In genomic region chr6:170525795-170526194, GRCh38 we compare ENCODE assay signal across 26 cellular contexts.
"Had no signal": no experiment of that assay in that cellular context is flagged by ENCODE, and none has a peak within 500 bp of the region (broad histone marks: within the 10 kb centered on the region; RNA-seq: fewer than 3 reads in every experiment).

No MANE protein-coding gene starts in this region.

- H3K27ac ChIP-seq: hepatocyte, left lung, lower lobe of right lung, pancreas, right lobe of liver, skin epidermis, stomach, testis, thyroid gland, transverse colon, upper lobe of right lung had no signal

- H3K9me3 ChIP-seq: left lung, lower lobe of right lung, pancreas, right atrium auricular region, right lobe of liver, stomach, testis, thyroid gland, transverse colon, upper lobe of right lung had no signal

- H2AFZ ChIP-seq: hepatocyte had no signal

- FAIRE-seq: pancreas, urothelium cell line had no signal

- H3K79me2 ChIP-seq: hepatocyte had no signal

- H3K4me2 ChIP-seq: hepatocyte had no signal

- H3K36me3 ChIP-seq: heart right ventricle, left lung, lower lobe of right lung, pancreas, right atrium auricular region, right lobe of liver, stomach, thyroid gland, transverse colon, upper lobe of right lung had no signal

- H3K4me1 ChIP-seq: pancreas, right lobe of liver, stomach, testis, thyroid gland, transverse colon had no signal

- DNase-seq: heart right ventricle; islet precursor cell; left lung; lower lobe of right lung; mammary epithelial cell; mesenchymal stem cell; naive B cell; natural killer cell; nucleus accumbens; pancreas; right lobe of liver; stimulated activated CD4-positive, alpha-beta T cell treated with anti-CD3 and anti-CD28 coated beads, Interleukin-12 subunit alpha, Interleukin-12 subunit beta, amount 100 ng/mL, for 4 hours; stimulated activated CD4-positive, alpha-beta T cell treated with anti-CD3 and anti-CD28 coated beads, Interleukin-15, amount 100 ng/mL, for 24 hours; stimulated activated CD4-positive, alpha-beta T cell treated with anti-CD3 and anti-CD28 coated beads, Interleukin-2, amount 100 ng/mL, for 24 hours; stimulated activated CD4-positive, alpha-beta T cell treated with anti-CD3 and anti-CD28 coated beads, Interleukin-4, amount 100 ng/mL, for 1 hour; stimulated activated naive B cell treated with anti-CD40 and anti-IgM and Interleukin-4, amounts not matched to agents 10 μg/mL and 1 μg/mL and 100 μg/mL, for 72 hours; stimulated activated naive CD8-positive, alpha-beta T cell treated with anti-CD3 and anti-CD28 coated beads, Interleukin-15, Interleukin-2, amounts not matched to agents 100 U/mL and 50 U/mL, for 24 hours; stomach; testis; thyroid gland; transverse colon; upper lobe of right lung had no signal

- ATAC-seq: heart right ventricle; left lung; lower lobe of right lung; natural killer cell; pancreas; right lobe of liver; stimulated activated naive B cell treated with anti-CD40 and anti-IgM and Interleukin-4, amounts not matched to agents 10 μg/mL and 1 μg/mL and 100 μg/mL, for 72 hours; stimulated activated naive CD8-positive, alpha-beta T cell treated with anti-CD3 and anti-CD28 coated beads, Interleukin-15, Interleukin-2, amounts not matched to agents 100 U/mL and 50 U/mL, for 24 hours; upper lobe of right lung had no signal

- H3K27me3 ChIP-seq: heart right ventricle, hepatocyte, left lung, pancreas, right atrium auricular region, right lobe of liver, stomach, testis, thyroid gland, transverse colon, upper lobe of right lung had no signal

- H3K4me3 ChIP-seq: heart right ventricle, hepatocyte, left lung, lower lobe of right lung, pancreas, right atrium auricular region, right lobe of liver, skin epidermis, stomach, testis, thyroid gland, transverse colon, upper lobe of right lung had no signal
